13 cellular contexts compared by ENCODE assay signal in the genomic region with DNA sequence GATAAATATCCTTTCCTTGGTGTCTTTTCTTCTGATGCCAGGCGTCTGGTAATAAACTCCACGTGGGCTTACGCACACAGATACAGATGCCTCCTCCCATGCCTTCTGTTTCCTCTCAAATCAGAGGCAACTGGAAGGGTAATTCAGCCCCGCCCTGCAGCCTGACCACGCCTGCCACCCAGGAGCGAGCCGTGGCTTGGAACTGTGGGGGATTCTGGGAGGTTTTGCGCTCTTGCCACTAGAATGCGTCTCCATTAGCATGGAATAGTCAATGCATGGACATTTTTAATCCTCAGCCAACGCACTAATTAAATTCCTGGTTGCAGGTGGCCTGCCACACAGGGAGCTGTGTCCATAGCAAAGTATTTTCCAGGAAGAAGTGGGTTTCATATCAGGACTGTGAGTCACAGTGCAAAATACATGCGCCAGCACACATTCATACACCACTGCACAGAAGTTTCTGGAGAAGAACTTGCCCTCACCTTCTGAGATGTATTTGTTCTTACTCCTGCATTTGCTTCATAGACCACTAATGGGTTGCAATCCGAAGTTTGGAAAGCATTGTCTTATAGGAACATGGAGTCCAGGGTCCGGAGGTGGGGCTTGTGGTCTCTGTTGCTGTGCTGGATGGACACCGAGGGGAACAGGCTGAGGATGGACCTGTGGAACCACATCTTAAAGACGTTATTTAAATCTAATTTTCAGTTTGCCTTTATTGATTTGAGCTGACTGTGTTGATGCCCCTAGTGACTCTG.
DNase-seq lines count a peak whose midpoint lies in the region; ATAC-seq, FAIRE-seq and TF ChIP-seq lines count a peak whose summit lies in the region.
"Had no signal": no experiment of that assay in that cellular context is flagged by ENCODE, and none has a peak within 500 bp of the region (broad histone marks: within the 10 kb centered on the region; RNA-seq: fewer than 3 reads in every experiment).

No MANE protein-coding gene starts in this region.

- H3K9ac ChIP-seq in K562 (ENCODE audit: insufficient read depth in 1 of 2, low read depth in 2 of 2, low read length in 2 of 2): no peak overlapping the region
- peak overlapping the region; percentile 16 for H3K9ac ChIP-seq in mucosa of stomach (ENCODE audit: low read length)
- H3K9ac ChIP-seq in SK-N-SH: no peak overlapping the region

- no peak for TF ChIP-seq CTCF in LNCaP clone FGC (IDR thresholded peaks at IDR 0.05; ENCODE audit: control insufficient read depth, extremely low read depth, insufficient read depth)
- no peak for TF ChIP-seq CTCF in K562 (IDR thresholded peaks at IDR 0.05 in 2 of 3, conservative IDR thresholded peaks at IDR 0.05 in 1 of 3; ENCODE audit: insufficient read depth in 2 of 3, low read depth in 1 of 3, low read length in 3 of 3)
- TF ChIP-seq CTCF in foreskin fibroblast (IDR thresholded peaks at IDR 0.05; ENCODE audit: low read depth, low read length): no peak
- no peak for TF ChIP-seq CTCF in SK-N-SH (IDR thresholded peaks at IDR 0.05)

- H4K20me1 ChIP-seq in K562 (replicated peaks; ENCODE audit: control insufficient read depth, insufficient read depth, low read length): 0 out of 2 replicates have a peak, but pooled peaks cover 2% of the 10 kb centered on the region
- no peaks in the 10 kb centered on the region for H4K20me1 ChIP-seq in SK-N-SH (ENCODE audit: insufficient read depth)

- no peak overlapping the region for H3K4me3 ChIP-seq in LNCaP clone FGC (ENCODE audit: low read depth, low read length)
- H3K4me3 ChIP-seq in K562: no peak overlapping the region
- peak overlapping the region; percentile 2 for H3K4me3 ChIP-seq in mucosa of stomach (ENCODE audit: low read length)
- no peak overlapping the region for H3K4me3 ChIP-seq in foreskin fibroblast (ENCODE audit: low read depth in 1 of 2, low read length in 2 of 2)
- H3K4me3 ChIP-seq in SK-N-SH (ENCODE audit: low read depth in 2 of 2, low read length in 1 of 2): no peak overlapping the region
- H3K4me3 ChIP-seq: heart right ventricle, thyroid gland had no signal

- H3K36me3 ChIP-seq in K562 (ENCODE audit: control insufficient read depth, insufficient read depth, low read length) (no peaks in the 10 kb centered on the region), mucosa of stomach (ENCODE audit: control insufficient read depth, insufficient read depth, low read length) (no peaks in the 10 kb centered on the region), SK-N-SH (replicated peaks in 1 of 2; ENCODE audit: control insufficient read depth in 1 of 2, insufficient read depth in 2 of 2, low read length in 1 of 2) (no peaks in the 10 kb centered on the region)
- H3K36me3 ChIP-seq: heart right ventricle, thyroid gland had no signal

- POLR2A ChIA-PET in K562 (lab: Yijun Ruan, JAX): no interaction called here
- POLR2A ChIA-PET in SK-N-SH (lab: Yijun Ruan, JAX): no interaction called here

- in situ Hi-C loops in K562 (cut with MboI): no loop called here

- TF ChIP-seq EP300 in K562 (IDR thresholded peaks at IDR 0.05; ENCODE audit: low read length) (no peak), SK-N-SH (IDR thresholded peaks at IDR 0.05; ENCODE audit: borderline replicate concordance in 1 of 2, low read depth in 1 of 2, low read length in 1 of 2) (no peak)

- no TSS peak for BruUV-seq in K562 (replicated peaks; lab: Mats Ljungman, UMichigan)

- CTCF ChIA-PET in K562 (lab: Yijun Ruan, JAX; ENCODE audit: low intra/inter-chr PET ratio): no interaction called here
- CTCF ChIA-PET in SK-N-SH (lab: Yijun Ruan, JAX): no interaction called here

- H2AFZ ChIP-seq in K562 (ENCODE audit: low read depth, low read length): no peak overlapping the region
- H2AFZ ChIP-seq in SK-N-SH (ENCODE audit: low read depth): no peak overlapping the region

- intact Hi-C loops in K562 (cut with micrococcal nuclease): no loop called here

- H3F3A ChIP-seq in SK-N-SH (replicated peaks; ENCODE audit: insufficient read depth): peaks cover 5% of the 10 kb centered on the region

- no peak overlapping the region for H3K4me2 ChIP-seq in K562 (ENCODE audit: insufficient read depth, low read length)
- no peak overlapping the region for H3K4me2 ChIP-seq in SK-N-SH

- H3K27ac ChIP-seq in K562 (ENCODE audit: extremely low read depth, low read depth, low read length) (no peak overlapping the region), SK-N-SH (ENCODE audit: low read depth in 2 of 2, low read length in 1 of 2) (no peak overlapping the region; a peak in 1 of 4 replicates)
- H3K27ac ChIP-seq: 22Rv1, heart right ventricle, thyroid gland had no signal

- ATAC-seq in K562: peak; percentile 58
- ATAC-seq: heart right ventricle had no signal

- H3K27me3 ChIP-seq in K562 (ENCODE audit: control insufficient read depth in 2 of 2, insufficient read depth in 2 of 2, low read length in 2 of 2): peaks cover 11 to 45% of the 10 kb centered on the region in 2 experiments; a peak in 3 of 5 replicates
- no peaks in the 10 kb centered on the region for H3K27me3 ChIP-seq in mucosa of stomach (ENCODE audit: control insufficient read depth, insufficient read depth, low read length)
- H3K27me3 ChIP-seq in SK-N-SH (ENCODE audit: insufficient read depth): no peaks in the 10 kb centered on the region
- H3K27me3 ChIP-seq: heart right ventricle, thyroid gland had no signal

- no peak for TF ChIP-seq RAD21 in K562 (CRISPR knock-in tag; conservative IDR thresholded peaks at IDR 0.05 in 1 of 2, IDR thresholded peaks at IDR 0.05 in 1 of 2)
- TF ChIP-seq RAD21 in SK-N-SH (IDR thresholded peaks at IDR 0.05; ENCODE audit: low read length): no peak

- no peaks in the 10 kb centered on the region for H3K9me3 ChIP-seq in K562 (replicated peaks; ENCODE audit: control insufficient read depth, insufficient read depth, low read depth, low read length)
- no peaks in the 10 kb centered on the region for H3K9me3 ChIP-seq in mucosa of stomach (ENCODE audit: control insufficient read depth, low read length)
- no peaks in the 10 kb centered on the region for H3K9me3 ChIP-seq in SK-N-SH
- H3K9me3 ChIP-seq: heart right ventricle, thyroid gland had no signal

- no peaks in the 10 kb centered on the region for H3K9me2 ChIP-seq in SK-N-SH

- peak; percentile 13 for DNase-seq in DMS 273 (lab: John Stamatoyannopoulos, UW; ENCODE audit: unreplicated experiment)
- no peak for DNase-seq in DMS 273 treated with DMSO at 0.1 percent for 48 hours (lab: John Stamatoyannopoulos, UW)
- peak; percentile 52 for DNase-seq in LNCaP clone FGC (ENCODE audit: low read depth)
- no peak for DNase-seq in K562 (ENCODE audit: extremely low read depth in 1 of 4, low spot score in 3 of 4)
- no peak for DNase-seq in foreskin fibroblast
- DNase-seq in activated gamma-delta T cell (lab: John Stamatoyannopoulos, UW): no peak
- no peak for DNase-seq in SK-N-SH
- DNase-seq: heart right ventricle; NCI-H2107; stimulated activated CD4-positive, alpha-beta T cell treated with anti-CD3 and anti-CD28 coated beads, Interleukin-4, amount 100 ng/mL, for 24 hours; thyroid gland had no signal

- no peak for TF ChIP-seq POLR2A in K562 (conservative IDR thresholded peaks at IDR 0.05)

- H3K9me1 ChIP-seq in K562 (ENCODE audit: control insufficient read depth, insufficient read depth, low read length): no peaks in the 10 kb centered on the region

- H3K4me1 ChIP-seq in K562 (replicated peaks in 1 of 2; ENCODE audit: control insufficient read depth in 2 of 2, insufficient read depth in 2 of 2, low read length in 2 of 2) (no peaks in the 10 kb centered on the region), mucosa of stomach (ENCODE audit: control insufficient read depth, insufficient read depth, low read length) (peaks cover 15% of the 10 kb centered on the region), SK-N-SH (ENCODE audit: control insufficient read depth in 1 of 2, insufficient read depth in 2 of 2, low read depth in 1 of 2, low read length in 1 of 2) (peaks cover 7 to 39% of the 10 kb centered on the region in 2 experiments; a peak in 3 of 4 replicates)

- H3K79me2 ChIP-seq in K562 (ENCODE audit: control insufficient read depth, insufficient read depth, low read length): no peaks in the 10 kb centered on the region
- H3K79me2 ChIP-seq in SK-N-SH (ENCODE audit: insufficient read depth): no peaks in the 10 kb centered on the region

- no peak for FAIRE-seq in K562 (lab: Jason Lieb, UNC)

- under 1% methylated on average over 15 of the region's 15 CpGs for WGBS in K562 (ENCODE audit: insufficient coverage, low coverage, missing lambda C conversion rate)
- 70% methylated on average over 15 of the region's 15 CpGs for WGBS in SK-N-SH (ENCODE audit: low lambda C conversion rate)

TF ChIP-seq in K562, 482 proteins besides CTCF, POLR2A, EP300 and RAD21:
- TF ChIP-seq HLTF (IDR thresholded peaks at IDR 0.05) (no peak), E2F3 (CRISPR knock-in tag; IDR thresholded peaks at IDR 0.05) (no peak), GATAD2B (IDR thresholded peaks at IDR 0.05; ENCODE audit: borderline replicate concordance) (no peak), ZNF583 (CRISPR knock-in tag; IDR thresholded peaks at IDR 0.05) (no peak), MAFF (IDR thresholded peaks at IDR 0.05; ENCODE audit: low read length) (no peak), YBX1 (IDR thresholded peaks at IDR 0.05) (no peak)
- TF ChIP-seq, protein P1, sequence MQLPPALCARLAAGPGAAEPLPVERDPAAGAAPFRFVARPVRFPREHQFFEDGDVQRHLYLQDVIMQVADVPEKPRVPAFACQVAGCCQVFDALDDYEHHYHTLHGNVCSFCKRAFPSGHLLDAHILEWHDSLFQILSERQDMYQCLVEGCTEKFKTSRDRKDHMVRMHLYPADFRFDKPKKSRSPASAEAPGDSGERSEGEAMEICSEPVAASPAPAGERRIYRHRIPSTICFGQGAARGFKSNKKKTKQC (CRISPR knock-in tag; IDR thresholded peaks at IDR 0.05): no peak

TF ChIP-seq in SK-N-SH, 30 proteins besides CTCF, POLR2A, EP300 and RAD21 (continues in another document):
- no peak for TF ChIP-seq GABPA (IDR thresholded peaks at IDR 0.05; ENCODE audit: low read depth)
- no peak for TF ChIP-seq TCF12 (IDR thresholded peaks at IDR 0.05)
- TF ChIP-seq FOSL2 (IDR thresholded peaks at IDR 0.05; ENCODE audit: borderline replicate concordance, low read depth): no peak
- no peak for TF ChIP-seq NFIC (IDR thresholded peaks at IDR 0.05; ENCODE audit: borderline replicate concordance)

Comparison
In these comparisons a context has a peak if more than half of its experiments do, and no peak if none do; other contexts are left out.
1. DNase-seq: peak in DMS 273 (single experiment) and LNCaP clone FGC (single experiment); none in DMS 273 treated with DMSO at 0.1 percent for 48 hours (single experiment), K562 (0 of 4), foreskin fibroblast (0 of 2), activated gamma-delta T cell (single experiment) and SK-N-SH (single experiment).